Comparison of ENCODE assay signal across 17 cellular contexts in genomic region chr7:158444501-158445420, GRCh38.
A peak's percentile ranks its signal among the peaks of the same experiment; 100 is the strongest.
DNase-seq lines count a peak whose midpoint lies in the region; TF ChIP-seq lines count a peak whose summit lies in the region.
"Had no signal": no experiment of that assay in that cellular context is flagged by ENCODE, and none has a peak within 500 bp of the region (broad histone marks: within the 10 kb centered on the region; RNA-seq: fewer than 3 reads in every experiment).

No MANE protein-coding gene starts in this region.

- H2BK120ac ChIP-seq in H9 (ENCODE audit: low read depth, low read length, poor library complexity, severe bottlenecking) = no peak overlapping the region

- no peak for DNase-seq in activated naive CD4-positive, alpha-beta T cell treated with anti-CD3 and anti-CD28 coated beads for 36 hours
- no peak for DNase-seq in H9
- DNase-seq in endodermal cell = peak; percentile 28
- peak; percentile 72 for DNase-seq in posterior vena cava (ENCODE audit: low spot score)
- no peak for DNase-seq in osteoblast (ENCODE audit: insufficient read length, low spot score, missing footprints)
- no peak for DNase-seq in foreskin melanocyte
- no peak for DNase-seq in HCEC 1CT
- DNase-seq: CD8-positive, alpha-beta memory T cell; DMS79 treated with DMSO at 0.1 percent for 48 hours; GM23248; HFFc6; KG1; NCI-H1048; NCI-H2081 treated with DMSO at 0.1 percent for 48 hours; NCI-H510A treated with DMSO at 0.1 percent for 48 hours; SHP77 treated with DMSO at 0.1 percent for 48 hours had no signal

- no peaks in the 10 kb centered on the region for H3K4me1 Mint-ChIP-seq in activated naive CD4-positive, alpha-beta T cell treated with anti-CD3 and anti-CD28 coated beads, Interleukin-2, amount 50 U/mL, for 24 hours
- no peaks in the 10 kb centered on the region for H3K4me1 Mint-ChIP-seq in activated naive CD4-positive, alpha-beta T cell treated with anti-CD3 and anti-CD28 coated beads for 36 hours (ENCODE audit: low read depth)
- peaks cover 14 to 17% of the 10 kb centered on the region in 2 experiments for H3K4me1 Mint-ChIP-seq in H9
- H3K4me1 Mint-ChIP-seq in endodermal cell = peaks cover 2% of the 10 kb centered on the region
- H3K4me1 Mint-ChIP-seq: CD8-positive, alpha-beta memory T cell had no signal

- intact Hi-C loops in activated naive CD4-positive, alpha-beta T cell treated with anti-CD3 and anti-CD28 coated beads for 36 hours (cut with micrococcal nuclease) = no loop called here
- intact Hi-C loops in posterior vena cava (cut with DNase I) = no loop called here

- no peak overlapping the region for H2AFZ ChIP-seq in H9 (ENCODE audit: low read length)
- no peak overlapping the region for H2AFZ ChIP-seq in osteoblast (ENCODE audit: low read length)
- H2AFZ ChIP-seq: GM23248 had no signal

- H3K36me3 Mint-ChIP-seq in activated naive CD4-positive, alpha-beta T cell treated with anti-CD3 and anti-CD28 coated beads, Interleukin-2, amount 50 U/mL, for 24 hours = no peaks in the 10 kb centered on the region
- H3K36me3 Mint-ChIP-seq in activated naive CD4-positive, alpha-beta T cell treated with anti-CD3 and anti-CD28 coated beads for 36 hours (ENCODE audit: low read depth) = no peaks in the 10 kb centered on the region
- H3K36me3 Mint-ChIP-seq in H9 (ENCODE audit: insufficient read depth in 1 of 3, low read depth in 3 of 3) (peaks cover 14 to 20% (median 14%) of the 10 kb centered on the region in 3 experiments), endodermal cell (ENCODE audit: low read depth) (no peaks in the 10 kb centered on the region)
- H3K36me3 Mint-ChIP-seq: CD8-positive, alpha-beta memory T cell had no signal

- no peak overlapping the region for H3K4me2 ChIP-seq in H9 (ENCODE audit: insufficient read depth, insufficient read length, low read length)
- no peak overlapping the region for H3K4me2 ChIP-seq in osteoblast (ENCODE audit: insufficient read depth, low read length)

- no peaks in the 10 kb centered on the region for H4K20me1 ChIP-seq in H9 (ENCODE audit: control insufficient read depth, insufficient read depth, insufficient read length)
- H4K20me1 ChIP-seq in osteoblast (ENCODE audit: insufficient read depth, low read length) = no peaks in the 10 kb centered on the region

- no peak overlapping the region for H3K4me3 Mint-ChIP-seq in activated naive CD4-positive, alpha-beta T cell treated with anti-CD3 and anti-CD28 coated beads, Interleukin-2, amount 50 U/mL, for 24 hours
- no peak overlapping the region for H3K4me3 Mint-ChIP-seq in activated naive CD4-positive, alpha-beta T cell treated with anti-CD3 and anti-CD28 coated beads for 36 hours
- H3K4me3 Mint-ChIP-seq in H9 (no peak overlapping the region), endodermal cell (no peak overlapping the region)
- H3K4me3 Mint-ChIP-seq: CD8-positive, alpha-beta memory T cell; HFFc6 had no signal

- peak overlapping the region; percentile 44 for H3K14ac ChIP-seq in H9 (ENCODE audit: insufficient read depth, low read length)

- no peak overlapping the region for H2BK20ac ChIP-seq in H9 (ENCODE audit: low read depth, low read length, poor library complexity, severe bottlenecking)

- peak overlapping the region; percentile 41 for H3K18ac ChIP-seq in H9 (ENCODE audit: insufficient read length, low read depth, low read length)

- H3K79me2 ChIP-seq in H9 (ENCODE audit: insufficient read depth, low read length) (no peaks in the 10 kb centered on the region), osteoblast (ENCODE audit: insufficient read depth, low read length) (no peaks in the 10 kb centered on the region)

- peaks cover 4% of the 10 kb centered on the region for H3K9me3 Mint-ChIP-seq in activated naive CD4-positive, alpha-beta T cell treated with anti-CD3 and anti-CD28 coated beads, Interleukin-2, amount 50 U/mL, for 24 hours
- H3K9me3 Mint-ChIP-seq in activated naive CD4-positive, alpha-beta T cell treated with anti-CD3 and anti-CD28 coated beads for 36 hours = peaks cover 7% of the 10 kb centered on the region
- peaks cover 16% of the 10 kb centered on the region in 2 experiments for H3K9me3 Mint-ChIP-seq in H9
- no peaks in the 10 kb centered on the region for H3K9me3 Mint-ChIP-seq in endodermal cell

- H3K9me3 ChIP-seq in H9 (ENCODE audit: control insufficient read depth, low read depth, low read length) (no peaks in the 10 kb centered on the region), endodermal cell (ENCODE audit: control insufficient read depth, low read length) (peaks cover 64% of the 10 kb centered on the region), osteoblast (ENCODE audit: low read depth, low read length) (peaks cover 6% of the 10 kb centered on the region)

- H3K9ac ChIP-seq in H9 (ENCODE audit: extremely low read depth, insufficient read length, low read length) = no peak overlapping the region
- H3K9ac ChIP-seq in endodermal cell (ENCODE audit: extremely low read depth, low read length, poor library complexity, severe bottlenecking) = no peak overlapping the region
- H3K9ac ChIP-seq: GM23248 had no signal

- no peak overlapping the region for H3K4ac ChIP-seq in H9 (ENCODE audit: low read depth, low read length)

- H3K23me2 ChIP-seq in H9 (ENCODE audit: insufficient read length, low read depth, low read length, poor library complexity, severe bottlenecking) = no peaks in the 10 kb centered on the region

- H3K79me1 ChIP-seq in H9 (ENCODE audit: insufficient read depth, low read depth, low read length, poor library complexity, severe bottlenecking) = no peaks in the 10 kb centered on the region

- no peak for TF ChIP-seq CTCF in H9 (conservative IDR thresholded peaks at IDR 0.05)
- TF ChIP-seq CTCF in endodermal cell (conservative IDR thresholded peaks at IDR 0.05) = no peak
- TF ChIP-seq CTCF in osteoblast (IDR thresholded peaks at IDR 0.05; ENCODE audit: extremely low read depth, low read depth, low read length) = no peak

- WGBS in H9 (ENCODE audit: extremely low coverage, insufficient read length, low lambda C conversion rate) = no CpG with 5 or more reads among the region's 25 CpGs
- WGBS in endodermal cell (ENCODE audit: insufficient coverage in 1 of 2, insufficient read length in 1 of 2), 2 experiments = 78 to 82% methylated on average over 14 to 25 of the region's 25 CpGs

- no peak overlapping the region for H2BK5ac ChIP-seq in H9 (ENCODE audit: insufficient read length, low read length)

- no peak overlapping the region for H4K8ac ChIP-seq in H9 (replicated peaks; ENCODE audit: insufficient read length, low read depth, low read length)

- no peak overlapping the region; the same call in 1 of the 2 replicates for H2BK15ac ChIP-seq in H9 (ENCODE audit: low read depth, low read length)

- H3K23ac ChIP-seq in H9 (ENCODE audit: insufficient read length, low read depth, low read length) = no peak overlapping the region

- no peaks in the 10 kb centered on the region for H3K4me1 ChIP-seq in H9 (ENCODE audit: insufficient read depth, low read length)
- no peaks in the 10 kb centered on the region for H3K4me1 ChIP-seq in endodermal cell (ENCODE audit: control insufficient read depth, insufficient read depth, low read length)
- no peaks in the 10 kb centered on the region for H3K4me1 ChIP-seq in osteoblast (ENCODE audit: insufficient read depth, low read length)

- H3K27me3 ChIP-seq in H9 (ENCODE audit: insufficient read depth, low read length) (no peaks in the 10 kb centered on the region), endodermal cell (ENCODE audit: control insufficient read depth, insufficient read depth, low read length, poor library complexity, severe bottlenecking) (no peaks in the 10 kb centered on the region), osteoblast (ENCODE audit: insufficient read depth, low read length) (no peaks in the 10 kb centered on the region)

- H3K56ac ChIP-seq in H9 (ENCODE audit: insufficient read length, low read depth, low read length) = no peak overlapping the region

- CTCF ChIA-PET in activated naive CD4-positive, alpha-beta T cell treated with anti-CD3 and anti-CD28 coated beads for 36 hours (lab: Charles Lee) = no interaction called here

- no peak overlapping the region for H2AK5ac ChIP-seq in H9 (ENCODE audit: insufficient read length, low read length)

- H3K27ac Mint-ChIP-seq in activated naive CD4-positive, alpha-beta T cell treated with anti-CD3 and anti-CD28 coated beads, Interleukin-2, amount 50 U/mL, for 24 hours = peak overlapping the region; percentile 51
- no peak overlapping the region for H3K27ac Mint-ChIP-seq in activated naive CD4-positive, alpha-beta T cell treated with anti-CD3 and anti-CD28 coated beads for 36 hours
- H3K27ac Mint-ChIP-seq in H9 = peak overlapping the region; percentile 58 to 83 (median 60); a peak in 5 of 7 replicates
- peak overlapping the region; percentile 80 for H3K27ac Mint-ChIP-seq in endodermal cell
- H3K27ac Mint-ChIP-seq: HFFc6 had no signal

- no peak overlapping the region for H4K5ac ChIP-seq in H9 (ENCODE audit: insufficient read length, low read depth, low read length)

- no peaks in the 10 kb centered on the region for H3K36me3 ChIP-seq in endodermal cell (ENCODE audit: control insufficient read depth, insufficient read depth, low read length)
- H3K36me3 ChIP-seq in osteoblast (ENCODE audit: insufficient read depth, low read length) = no peaks in the 10 kb centered on the region

- H3T11ph ChIP-seq in H9 (ENCODE audit: low read length) = no peak overlapping the region

- H2BK12ac ChIP-seq in H9 (ENCODE audit: insufficient read length, low read depth, low read length) = no peak overlapping the region

- no peak overlapping the region for H4K91ac ChIP-seq in H9 (ENCODE audit: insufficient read length, low read depth, low read length)

- H3K27me3 Mint-ChIP-seq in activated naive CD4-positive, alpha-beta T cell treated with anti-CD3 and anti-CD28 coated beads, Interleukin-2, amount 50 U/mL, for 24 hours = no peaks in the 10 kb centered on the region
- no peaks in the 10 kb centered on the region for H3K27me3 Mint-ChIP-seq in activated naive CD4-positive, alpha-beta T cell treated with anti-CD3 and anti-CD28 coated beads for 36 hours (ENCODE audit: low read depth)
- no peaks in the 10 kb centered on the region; the same call in none of the 2 replicates for H3K27me3 Mint-ChIP-seq in H9 (ENCODE audit: low read depth)
- H3K27me3 Mint-ChIP-seq in endodermal cell (ENCODE audit: insufficient read depth) = no peaks in the 10 kb centered on the region
- H3K27me3 Mint-ChIP-seq: CD8-positive, alpha-beta memory T cell had no signal

- H3K27ac ChIP-seq in H9 (ENCODE audit: insufficient read length, low read depth, low read length) (no peak overlapping the region), endodermal cell (ENCODE audit: low read depth, low read length) (no peak overlapping the region), osteoblast (ENCODE audit: low read depth, low read length) (no peak overlapping the region)
- H3K27ac ChIP-seq: GM23248 had no signal

- H3K4me3 ChIP-seq in endodermal cell (ENCODE audit: low read length) (no peak overlapping the region), osteoblast (ENCODE audit: insufficient read depth, low read length) (no peak overlapping the region)
- H3K4me3 ChIP-seq: GM23248 had no signal

Comparison
In these comparisons a context has a peak if more than half of its experiments do, and no peak if none do; other contexts are left out.
1. DNase-seq: peak in endodermal cell (single experiment) and posterior vena cava (single experiment); none in activated naive CD4-positive, alpha-beta T cell treated with anti-CD3 and anti-CD28 coated beads for 36 hours (single experiment), H9 (single experiment), osteoblast (single experiment), foreskin melanocyte (single experiment) and HCEC 1CT (single experiment).